Comparison of ENCODE assay signal across 36 cellular contexts in genomic region chr1:209948155-209948554, GRCh38. TPM values are rescaled to one million over a fixed set of nuclear protein-coding genes. Genes with fewer than 3 reads are reported as not detected.
"Had no signal": no experiment of that assay in that cellular context is flagged by ENCODE, and none has a peak within 500 bp of the region (broad histone marks: within the 10 kb centered on the region; RNA-seq: fewer than 3 reads in every experiment).

No MANE protein-coding gene starts in this region.

- H3K27me3 ChIP-seq: adrenal gland, ascending aorta, body of pancreas, brain microvascular endothelial cell, breast epithelium, cardiac muscle cell had no signal

- H3K4me1 ChIP-seq: adrenal gland, ascending aorta, body of pancreas, breast epithelium had no signal

- H3K9me3 ChIP-seq: adrenal gland, ascending aorta, body of pancreas, breast epithelium had no signal

- H3K36me3 ChIP-seq: adrenal gland, ascending aorta, brain microvascular endothelial cell, breast epithelium, cardiac muscle cell had no signal

- DNase-seq: activated effector memory CD4-positive, alpha-beta T cell treated with anti-CD3 and anti-CD28 coated beads, Interleukin-2, amount 50 U/mL, for 16 hours; activated effector memory CD4-positive, alpha-beta T cell treated with Interleukin-2 at 50 U/mL for 16 hours; activated gamma-delta T cell; activated gamma-delta T cell treated with Interleukin-2 at 50 U/mL for 16 hours; activated naive CD4-positive, alpha-beta T cell; activated naive CD4-positive, alpha-beta T cell treated with anti-CD3 and anti-CD28 coated beads for 36 hours; activated naive CD4-positive, alpha-beta T cell treated with anti-CD3 and anti-CD28 coated beads, Interleukin-2, amount 10 ng/mL, durations not matched to agents 7 days and 5 days; activated naive CD4-positive, alpha-beta T cell treated with anti-CD3 and anti-CD28 coated beads, Interleukin-2, amount 50 U/mL, for 16 hours; activated naive CD4-positive, alpha-beta T cell treated with Interleukin-2 at 50 U/mL for 16 hours; activated naive CD8-positive, alpha-beta T cell treated with anti-CD3 and anti-CD28 coated beads for 36 hours; activated naive CD8-positive, alpha-beta T cell treated with anti-CD3 and anti-CD28 coated beads, Interleukin-2, amount 10 ng/mL, durations not matched to agents 7 days and 5 days; activated naive CD8-positive, alpha-beta T cell treated with anti-CD3 and anti-CD28 coated beads, Interleukin-2, amount 50 U/mL, for 24 hours; activated T-cell treated with anti-CD3 and anti-CD28 coated beads, Interleukin-2, amount 50 U/mL, for 1 hour; activated T-cell treated with anti-CD3 and anti-CD28 coated beads, Interleukin-2, amount 50 U/mL, for 24 hours; activated T-cell treated with anti-CD3 and anti-CD28 coated beads, Interleukin-2, amount 50 U/mL, for 4 hours; activated T-cell treated with anti-CD3 and anti-CD28 coated beads, Interleukin-2, amount 50 U/mL, for 48 hours; activated T-cell treated with anti-CD3 and anti-CD28 coated beads, Interleukin-2, amount 50 U/mL, for 72 hours; adrenal gland; amniotic stem cell; amygdala; anterior cingulate cortex; aorta; body of pancreas; brain microvascular endothelial cell; caudate nucleus; central memory CD4-positive, alpha-beta T cell; cerebellar nuclear complex had no signal

- FAIRE-seq: astrocyte, bronchial epithelial cell had no signal

- H3K4me3 ChIP-seq: adrenal gland, ascending aorta, body of pancreas, breast epithelium, cardiac muscle cell had no signal

- H3K27ac ChIP-seq: adrenal gland, ascending aorta, body of pancreas, brain microvascular endothelial cell, breast epithelium, cardiac muscle cell had no signal

- ATAC-seq: activated naive CD4-positive, alpha-beta T cell treated with anti-CD3 and anti-CD28 coated beads, Interleukin-2, amount 50 U/mL, for 72 hours; activated naive CD8-positive, alpha-beta T cell treated with anti-CD3 and anti-CD28 coated beads, Interleukin-2, amount 50 U/mL, for 24 hours; activated T-cell treated with anti-CD3 and anti-CD28 coated beads, Interleukin-2, amount 50 U/mL, for 4 hours; activated T-cell treated with anti-CD3 and anti-CD28 coated beads, Interleukin-2, amount 50 U/mL, for 72 hours; activated T-helper 17 cell treated with anti-CD3 and anti-CD28 coated beads, Interleukin-2, amount 50 U/mL, for 72 hours; body of pancreas had no signal

RNA-seq across cellular contexts. Expression of gene SYT14, which starts 10.1 kb away (rescaled TPM):
- total RNA-seq: activated naive CD4-positive, alpha-beta T cell treated with anti-CD3 and anti-CD28 coated beads for 36 hours; activated naive CD4-positive, alpha-beta T cell treated with anti-CD3 and anti-CD28 coated beads, Interleukin-2, amount 50 U/mL, for 72 hours; activated naive CD8-positive, alpha-beta T cell treated with anti-CD3 and anti-CD28 coated beads for 36 hours; activated naive CD8-positive, alpha-beta T cell treated with anti-CD3 and anti-CD28 coated beads, Interleukin-2, amount 10 ng/mL, durations not matched to agents 7 days and 5 days; activated T-cell treated with anti-CD3 and anti-CD28 coated beads, Interleukin-2, amount 50 U/mL, for 4 hours; activated T-cell treated with anti-CD3 and anti-CD28 coated beads, Interleukin-2, amount 50 U/mL, for 72 hours; activated T-helper 1 cell treated with anti-CD3 and anti-CD28 coated beads, Interleukin-12 subunit alpha, Interleukin-12 subunit beta, Interleukin-2, Interleukin-4 antibody, amounts not matched to agents 30 ng/mL and 10 ng/mL and 1 ng/mL, durations not matched to agents 14 hours and 24 hours and 36 hours; activated T-helper 17 cell treated with anti-CD3 and anti-CD28 coated beads, Interleukin-2, amount 50 U/mL, for 72 hours; activated T-helper 2 cell treated with anti-CD3 and anti-CD28 coated beads, Interferon-gamma antibody, Interleukin-2, Interleukin-4, amounts not matched to agents 10 μg/mL and 5 μg/mL and 100 μg/mL, durations not matched to agents 14 hours and 24 hours and 36 hours; aorta; ascending aorta; bronchial epithelial cell had no signal
